In the genomic region with DNA sequence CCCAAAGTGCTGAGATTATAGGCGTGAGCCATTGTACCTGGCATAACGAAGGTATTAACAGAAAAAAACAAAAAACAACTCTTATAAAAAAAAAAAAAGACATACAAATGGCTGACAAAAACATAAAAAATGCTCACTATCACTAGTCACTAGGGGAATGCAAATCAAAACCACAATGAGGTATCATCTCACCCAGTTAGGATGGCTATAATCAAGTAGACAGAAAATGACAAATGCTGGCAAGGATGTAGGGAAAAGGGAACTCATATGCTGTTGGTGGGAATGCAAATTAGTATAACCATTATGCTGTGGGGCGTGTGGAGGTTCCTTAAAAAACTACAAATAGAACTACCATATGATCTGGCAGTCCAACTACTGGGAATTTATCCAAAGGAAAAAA, we compare ENCODE assay signal across 25 cellular contexts. TPM values are rescaled to one million over a fixed set of nuclear protein-coding genes. Genes with fewer than 3 reads are reported as not detected.
A peak's percentile ranks its signal among the peaks of the same experiment; 100 is the strongest.
DNase-seq lines count a peak whose midpoint lies in the region; TF ChIP-seq lines count a peak whose summit lies in the region.
"Had no signal": no experiment of that assay in that cellular context is flagged by ENCODE, and none has a peak within 500 bp of the region (broad histone marks: within the 10 kb centered on the region; RNA-seq: fewer than 3 reads in every experiment).

No MANE protein-coding gene starts in this region.

- H3K27ac Mint-ChIP-seq in endothelial cell (ENCODE audit: unreplicated experiment): no peak overlapping the region
- H3K27ac Mint-ChIP-seq: CD8-positive, alpha-beta memory T cell had no signal

- peak overlapping the region; percentile 51 for H3K4me2 ChIP-seq in DOHH2 (ENCODE audit: low read length)
- peak overlapping the region; percentile 24 for H3K4me2 ChIP-seq in Karpas-422 (ENCODE audit: low read depth, low read length, poor library complexity, severe bottlenecking)

- no peaks in the 10 kb centered on the region for H3K27me3 ChIP-seq in DOHH2 (ENCODE audit: control insufficient read depth, low read length)
- no peaks in the 10 kb centered on the region for H3K27me3 ChIP-seq in Karpas-422 (ENCODE audit: low read length)
- H3K27me3 ChIP-seq in tibial artery: no peaks in the 10 kb centered on the region
- H3K27me3 ChIP-seq: BLaER1 treated with 17β-estradiol and CSF1 and Interleukin-3, amounts not matched to agents 10 nM and 100 nM; SJCRH30 had no signal

- H2AFZ ChIP-seq in Karpas-422 (ENCODE audit: low read length): no peak overlapping the region

- no peak overlapping the region for H3K9ac ChIP-seq in Karpas-422 (ENCODE audit: low read length)
- H3K9ac ChIP-seq: BLaER1 treated with 17β-estradiol and CSF1 and Interleukin-3, amounts not matched to agents 10 nM and 100 nM had no signal

- H3K9me3 Mint-ChIP-seq in endothelial cell (ENCODE audit: unreplicated experiment): no peaks in the 10 kb centered on the region

- H3K9me3 ChIP-seq in DOHH2 (ENCODE audit: control insufficient read depth, insufficient read depth, low read length) (no peaks in the 10 kb centered on the region; the same call in 1 of the 2 replicates), Karpas-422 (ENCODE audit: low read length) (no peaks in the 10 kb centered on the region), tibial artery (peaks cover 0 to 5% (median 4%) of the 10 kb centered on the region in 3 donors)

- peak overlapping the region; percentile 32 for H3K4me3 ChIP-seq in DOHH2 (ENCODE audit: low read length)
- H3K4me3 ChIP-seq in Karpas-422 (ENCODE audit: low read length): no peak overlapping the region
- no peak overlapping the region for H3K4me3 ChIP-seq in tibial artery
- H3K4me3 ChIP-seq: BLaER1 treated with 17β-estradiol and CSF1 and Interleukin-3, amounts not matched to agents 10 nM and 100 nM; SJCRH30 had no signal

- peaks cover 4% of the 10 kb centered on the region for H3K27me3 Mint-ChIP-seq in endothelial cell (ENCODE audit: unreplicated experiment)

- H3K36me3 Mint-ChIP-seq in endothelial cell (ENCODE audit: low read depth, unreplicated experiment): no peaks in the 10 kb centered on the region
- H3K36me3 Mint-ChIP-seq: CD8-positive, alpha-beta memory T cell had no signal

- H3K27ac ChIP-seq in DOHH2 (ENCODE audit: low read depth, low read length) (peak overlapping the region; percentile 16; the same call in 1 of the 2 replicates), Karpas-422 (ENCODE audit: low read length) (peak overlapping the region; percentile 29; the same call in 1 of the 2 replicates), VCaP (peak overlapping the region; percentile 22; the same call in 1 of the 2 replicates), tibial artery (no peak overlapping the region)
- H3K27ac ChIP-seq: BLaER1 treated with 17β-estradiol and CSF1 and Interleukin-3, amounts not matched to agents 10 nM and 100 nM; SJCRH30 had no signal

- H3K4me1 ChIP-seq in DOHH2 (ENCODE audit: control insufficient read depth, low read length): peaks cover 32% of the 10 kb centered on the region
- H3K4me1 ChIP-seq in Karpas-422 (ENCODE audit: low read length): peaks cover 24% of the 10 kb centered on the region
- no peaks in the 10 kb centered on the region for H3K4me1 ChIP-seq in tibial artery
- H3K4me1 ChIP-seq: SJCRH30 had no signal

- H3K36me3 ChIP-seq in DOHH2 (ENCODE audit: control insufficient read depth, low read length): peaks cover 1% of the 10 kb centered on the region; the same call in 1 of the 2 replicates
- H3K36me3 ChIP-seq in Karpas-422 (ENCODE audit: insufficient read depth, low read length): 0 out of 2 replicates have a peak, but pooled peaks cover under 1% of the 10 kb centered on the region
- H3K36me3 ChIP-seq in tibial artery: no peaks in the 10 kb centered on the region
- H3K36me3 ChIP-seq: BLaER1 treated with 17β-estradiol and CSF1 and Interleukin-3, amounts not matched to agents 10 nM and 100 nM; SJCRH30 had no signal

- H3K79me2 ChIP-seq in DOHH2 (ENCODE audit: control insufficient read depth, low read length) (no peaks in the 10 kb centered on the region), Karpas-422 (ENCODE audit: low read length) (no peaks in the 10 kb centered on the region)

- no peak for TF ChIP-seq CTCF in DOHH2 (IDR thresholded peaks at IDR 0.05; ENCODE audit: low read depth, low read length, poor library complexity, severe bottlenecking)
- no peak for TF ChIP-seq CTCF in VCaP (conservative IDR thresholded peaks at IDR 0.05)
- TF ChIP-seq CTCF in tibial artery (IDR thresholded peaks at IDR 0.05): no peak
- TF ChIP-seq CTCF in endothelial cell (IDR thresholded peaks at IDR 0.05; ENCODE audit: unreplicated experiment): no peak

- H3F3A ChIP-seq in DOHH2 (ENCODE audit: control insufficient read depth, insufficient read depth): peaks cover 7% of the 10 kb centered on the region

- no peaks in the 10 kb centered on the region for H3K9me2 ChIP-seq in DOHH2 (replicated peaks; ENCODE audit: control insufficient read depth, low read length)
- no peaks in the 10 kb centered on the region for H3K9me2 ChIP-seq in Karpas-422 (replicated peaks; ENCODE audit: insufficient read depth, low read length)

- no peaks in the 10 kb centered on the region for H4K20me1 ChIP-seq in DOHH2 (ENCODE audit: control insufficient read depth, insufficient read depth, low read depth, low read length)
- no peaks in the 10 kb centered on the region for H4K20me1 ChIP-seq in Karpas-422 (ENCODE audit: insufficient read depth, low read depth, low read length)
- H4K20me1 ChIP-seq: BLaER1 treated with 17β-estradiol and CSF1 and Interleukin-3, amounts not matched to agents 10 nM and 100 nM had no signal

- peak; percentile 70 for DNase-seq in Karpas-422
- peak; percentile 23 for DNase-seq in fibroblast of peridontal ligament (ENCODE audit: extremely low read depth)
- no peak for DNase-seq in tibial artery
- no peak for DNase-seq in GM03348 (ENCODE audit: low spot score)
- DNase-seq in endothelial cell (ENCODE audit: low spot score): no peak
- no peak for DNase-seq in HT-29 (ENCODE audit: low spot score)
- DNase-seq: Calu3; CD8-positive, alpha-beta memory T cell; DMS153; GF-D8; KG1; MV-4-11; NCI-H1694; NCI-H2081; NCI-H2171; NCI-H345; NCI-H524; OCI-M1; SJCRH30 had no signal

- intact Hi-C loops in tibial artery (cut with DNase I; ENCODE audit: low total_unique reads): no loop called here

- no peak overlapping the region for H3K4me3 Mint-ChIP-seq in endothelial cell (ENCODE audit: unreplicated experiment)
- H3K4me3 Mint-ChIP-seq: CD8-positive, alpha-beta memory T cell had no signal

- H3K4me1 Mint-ChIP-seq in endothelial cell (ENCODE audit: unreplicated experiment): no peaks in the 10 kb centered on the region
- H3K4me1 Mint-ChIP-seq: CD8-positive, alpha-beta memory T cell had no signal

RNA-seq across cellular contexts. Expression of a gene that starts 17.0 kb away (rescaled TPM):
- not detected in 2 replicates for total RNA-seq in Karpas-422 (2014; rRNA removed; shearing (Covaris generic); ENCODE audit: low replicate concordance)
- total RNA-seq in endothelial cell (ENCODE audit: unreplicated experiment): 526 TPM
- total RNA-seq in HT-29 (2014; rRNA removed; shearing (Covaris generic)): 0.18 and 0.25 TPM in 2 replicates
- total RNA-seq: Calu3, HepG2 had no signal

RNA-seq across cellular contexts. Expression of a gene that starts 24.5 kb away (rescaled TPM):
- 15.4 and 16.9 TPM in 2 replicates for total RNA-seq in Karpas-422 (2014; rRNA removed; shearing (Covaris generic); ENCODE audit: low replicate concordance)
- total RNA-seq in endothelial cell (ENCODE audit: unreplicated experiment): 1.5 TPM
- 2.2 and 4.4 TPM in 2 replicates for total RNA-seq in HT-29 (2014; rRNA removed; shearing (Covaris generic))

RNA-seq across cellular contexts. Expression of a gene that starts 59.5 kb away (rescaled TPM):
- not detected in 2 replicates for total RNA-seq in Karpas-422 (2014; rRNA removed; shearing (Covaris generic); ENCODE audit: low replicate concordance)
- total RNA-seq in endothelial cell (ENCODE audit: unreplicated experiment): 0.13 TPM
- not detected in 2 replicates for total RNA-seq in HT-29 (2014; rRNA removed; shearing (Covaris generic))
- total RNA-seq: A673; Calu3; CD8-positive, alpha-beta memory T cell; Daoy; HepG2; SJCRH30 had no signal

Comparison
In these comparisons a context has a peak if more than half of its experiments do, and no peak if none do; other contexts are left out.
1. H3K27ac ChIP-seq: peak in DOHH2 (single experiment), Karpas-422 (single experiment) and VCaP (single experiment); none in tibial artery (0 of 2).
2. DNase-seq: peak in Karpas-422 (single experiment) and fibroblast of peridontal ligament (single experiment); none in tibial artery (0 of 2), GM03348 (single experiment), endothelial cell (single experiment) and HT-29 (single experiment).
3. RNA of a gene that starts 17.0 kb away (total RNA-seq): 526 TPM in endothelial cell (single experiment); 0.18 to 0.25 TPM in HT-29 and not detected in Karpas-422; every median in the first group is over 100 times any median in the second.